In genomic region chr20:49889943-49890650, GRCh38 we compare ENCODE assay signal across 12 cellular contexts. TPM values are rescaled to one million over a fixed set of nuclear protein-coding genes. Genes with fewer than 3 reads are reported as not detected.
DNase-seq lines count a peak whose midpoint lies in the region; TF ChIP-seq lines count a peak whose summit lies in the region.
"Had no signal": no experiment of that assay in that cellular context is flagged by ENCODE, and none has a peak within 500 bp of the region (broad histone marks: within the 10 kb centered on the region; RNA-seq: fewer than 3 reads in every experiment).

No MANE protein-coding gene starts in this region.

- H3K4me3 ChIP-seq in PC-9, result no peak overlapping the region
- H3K4me3 ChIP-seq in fibroblast of mammary gland (ENCODE audit: control insufficient read depth, low read depth, low read length), result no peak overlapping the region
- no peak overlapping the region for H3K4me3 ChIP-seq in sigmoid colon
- H3K4me3 ChIP-seq in foreskin fibroblast (ENCODE audit: low read depth in 1 of 2, low read length in 2 of 2), result no peak overlapping the region
- H3K4me3 ChIP-seq: HAP-1, SK-N-MC had no signal

- TF ChIP-seq EP300 in sigmoid colon (IDR thresholded peaks at IDR 0.05), result no peak

- H3K4me1 ChIP-seq in PC-9 (replicated peaks; ENCODE audit: insufficient read depth) (peaks cover 44% of the 10 kb centered on the region), sigmoid colon (peaks cover 0 to 47% (median 22%) of the 10 kb centered on the region in 4 donors)

- H3K36me3 ChIP-seq in PC-9 (ENCODE audit: low read depth) (peaks cover 5% of the 10 kb centered on the region; the same call in 1 of the 2 replicates), sigmoid colon (peaks cover 0 to 12% (median 3%) of the 10 kb centered on the region in 4 donors)

- POLR2A ChIA-PET in PC-9 (lab: Charles Lee; ENCODE audit: unreplicated experiment), result no interaction called here

- H3K79me2 ChIP-seq in PC-9 (ENCODE audit: low read depth), result no peaks in the 10 kb centered on the region

- WGBS in sigmoid colon, 2 donors, result 77 to 81% methylated on average over 16 of the region's 16 CpGs

- H3F3A ChIP-seq in PC-9 (ENCODE audit: insufficient read depth, low read depth), result peaks cover 38% of the 10 kb centered on the region

- no peaks in the 10 kb centered on the region for H3K9me2 ChIP-seq in PC-9 (ENCODE audit: insufficient read depth)

- no peak for DNase-seq in GM13977 (ENCODE audit: low spot score)
- DNase-seq in PC-9, result peak in 1 of 2 experiments; percentile 28
- DNase-seq in fibroblast of mammary gland (ENCODE audit: low read depth), result no peak
- DNase-seq in sigmoid colon, result peak; percentile 35
- DNase-seq in NCI-H1930 (lab: John Stamatoyannopoulos, UW), result no peak
- no peak for DNase-seq in foreskin fibroblast
- DNase-seq in DMS153 treated with DMSO at 0.1 percent for 48 hours (lab: John Stamatoyannopoulos, UW; ENCODE audit: unreplicated experiment), result no peak
- DNase-seq: activated CD8-positive, alpha-beta T cell treated with anti-CD3 and anti-CD28 coated beads for 36 hours; DND-41; NCI-H2029 treated with DMSO at 0.1 percent for 48 hours had no signal

- no peaks in the 10 kb centered on the region for H4K20me1 ChIP-seq in PC-9 (ENCODE audit: insufficient read depth)

- peak; percentile 44 for TF ChIP-seq CTCF in GM13977 (IDR thresholded peaks at IDR 0.05; ENCODE audit: extremely low read depth, insufficient read depth, missing control alignments)
- peak; percentile 81 for TF ChIP-seq CTCF in PC-9 (conservative IDR thresholded peaks at IDR 0.05)
- peak; percentile 7 for TF ChIP-seq CTCF in fibroblast of mammary gland (conservative IDR thresholded peaks at IDR 0.05; ENCODE audit: control insufficient read depth, insufficient read depth, low read depth, low read length)
- peak in 1 of 4 experiments; percentile 6 for TF ChIP-seq CTCF in sigmoid colon (IDR thresholded peaks at IDR 0.05)
- TF ChIP-seq CTCF in foreskin fibroblast (IDR thresholded peaks at IDR 0.05; ENCODE audit: low read depth, low read length), result no peak

- peak overlapping the region; percentile 7; the same call in 1 of the 2 replicates for H3K27ac ChIP-seq in PC-9
- no peak overlapping the region for H3K27ac ChIP-seq in sigmoid colon
- H3K27ac ChIP-seq: SK-N-MC had no signal

- no peak for TF ChIP-seq POLR2A in sigmoid colon (IDR thresholded peaks at IDR 0.05)

- H3K27me3 ChIP-seq in PC-9 (ENCODE audit: insufficient read depth, low read depth) (no peaks in the 10 kb centered on the region), sigmoid colon (no peaks in the 10 kb centered on the region)

- intact Hi-C loops in PC-9 (cut with micrococcal nuclease; ENCODE audit: unreplicated experiment), result loop anchor here (1.0 to 5.0 kb wide), 2 partner anchors 38 to 118 kb away; no protein-coding TSS in a partner anchor
- intact Hi-C loops in sigmoid colon (cut with DNase I), result loop anchor here (5.0 kb wide), 1 partner anchor 278 kb away; no protein-coding TSS in a partner anchor

- H3K4me2 ChIP-seq in PC-9, result peak overlapping the region; percentile 37; the same call in 1 of the 2 replicates

- CTCF ChIA-PET in PC-9 (lab: Charles Lee), result interaction anchor here (0.6 to 0.7 kb wide), 3 partner anchors 47 to 276 kb away, joined by 3 read pairs; no protein-coding TSS in a partner anchor

- H2AFZ ChIP-seq in PC-9, result no peak overlapping the region

- H3K9me3 ChIP-seq in PC-9 (ENCODE audit: insufficient read depth, low read depth) (no peaks in the 10 kb centered on the region), sigmoid colon (no peaks in the 10 kb centered on the region)
- H3K9me3 ChIP-seq: HAP-1 had no signal

- in situ Hi-C loops in GM13977 (cut with MboI; ENCODE audit: low pct_unique_long_range_greater_than_20kb, low sequenced_read_pairs, unreplicated experiment), result no loop called here

- no TSS peak for BruUV-seq in PC-9 (replicated peaks; lab: Mats Ljungman, UMichigan)

RNA-seq across cellular contexts. Expression of gene SPATA2, which starts 25.2 kb away (rescaled TPM):
- total RNA-seq in PC-9 (2021), result 7.3 and 10.9 TPM in 2 replicates
- total RNA-seq in sigmoid colon, result 1 to 10 TPM; 2.1 to 4.7 (median 2.7) TPM
- polyA plus RNA-seq in sigmoid colon, result 10 to 100 TPM; 10.7 to 12.5 (median 10.8) TPM

RNA-seq across cellular contexts. Expression of gene RNF114, which starts 46.1 kb away (rescaled TPM):
- total RNA-seq in PC-9 (2021), result 92.5 and 125 TPM in 2 replicates
- total RNA-seq in sigmoid colon, result 100 to 1,000 TPM; 121 to 151 (median 136) TPM
- 10 to 100 TPM; 59.5 to 61.7 (median 61.0) TPM for polyA plus RNA-seq in sigmoid colon
